In the genomic region with DNA sequence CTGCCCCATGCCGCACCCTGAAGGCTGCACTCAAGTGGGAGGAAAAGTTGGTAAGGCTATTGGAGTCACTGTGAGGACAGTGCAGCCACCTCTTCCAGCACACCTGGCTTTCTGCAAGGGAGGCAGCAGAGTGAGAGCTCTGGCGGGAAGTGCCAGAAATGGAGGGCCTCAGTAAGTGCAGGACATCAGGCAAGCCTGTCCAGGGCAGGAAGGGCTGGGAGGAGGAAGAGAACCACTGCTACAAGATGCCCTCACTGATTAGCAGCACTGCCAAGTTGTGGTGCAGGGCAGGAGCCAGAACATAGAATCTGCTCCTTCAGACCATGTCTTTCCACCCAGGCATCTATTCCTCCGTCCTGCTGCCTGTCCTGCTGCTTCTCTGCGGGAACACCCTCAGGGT, we compare ENCODE assay signal across 17 cellular contexts.
"Had no signal": no experiment of that assay in that cellular context is flagged by ENCODE, and none has a peak within 500 bp of the region (broad histone marks: within the 10 kb centered on the region; RNA-seq: fewer than 3 reads in every experiment).

No MANE protein-coding gene starts in this region.

- ATAC-seq: left colon; left ventricle myocardium superior; naive thymus-derived CD4-positive, alpha-beta T cell; stimulated activated naive CD8-positive, alpha-beta T cell treated with anti-CD3 and anti-CD28 coated beads, Interleukin-15, Interleukin-2, amounts not matched to agents 100 U/mL and 50 U/mL, for 24 hours had no signal

- H3K27me3 ChIP-seq: dorsolateral prefrontal cortex, heart left ventricle, right atrium auricular region, suprapubic skin, tibial artery had no signal

- H3K4me3 ChIP-seq: dorsolateral prefrontal cortex, heart left ventricle, lung, right atrium auricular region, suprapubic skin, tibial artery had no signal

- H3K4me3 Mint-ChIP-seq: naive thymus-derived CD4-positive, alpha-beta T cell had no signal

- H3K27me3 Mint-ChIP-seq: naive thymus-derived CD4-positive, alpha-beta T cell had no signal

- H3K4me1 ChIP-seq: heart left ventricle, right atrium auricular region, suprapubic skin, tibial artery had no signal

- H3K9me3 ChIP-seq: heart left ventricle, right atrium auricular region, suprapubic skin, tibial artery had no signal

- DNase-seq: cortex of kidney; effector CD8-positive, alpha-beta T cell; hippocampal formation; left colon; left ventricle myocardium superior; mesendoderm; naive thymus-derived CD4-positive, alpha-beta T cell; posterior cingulate gyrus; small intestine; stimulated activated CD4-positive, alpha-beta T cell treated with anti-CD3 and anti-CD28 coated beads, Interleukin-12 subunit alpha, Interleukin-12 subunit beta, amount 100 ng/mL, for 4 hours; stimulated activated naive CD8-positive, alpha-beta T cell treated with anti-CD3 and anti-CD28 coated beads, Interleukin-15, Interleukin-2, amounts not matched to agents 100 U/mL and 50 U/mL, for 24 hours; tibial artery had no signal

- H3K27ac ChIP-seq: heart left ventricle, right atrium auricular region, suprapubic skin, tibial artery had no signal
